ENCODE assay signal across 7 cellular contexts in genomic region chr5:98583572-98583971, GRCh38.
"Had no signal": no experiment of that assay in that cellular context is flagged by ENCODE, and none has a peak within 500 bp of the region (broad histone marks: within the 10 kb centered on the region; RNA-seq: fewer than 3 reads in every experiment).

No MANE protein-coding gene starts in this region.

- H3K4me3 Mint-ChIP-seq: IgD-negative memory B cell had no signal

- H3K4me3 ChIP-seq: K562 had no signal

- ATAC-seq: HepG2, K562 had no signal

- H3K36me3 Mint-ChIP-seq: IgD-negative memory B cell had no signal

- H3K4me1 Mint-ChIP-seq: IgD-negative memory B cell had no signal

- H3K27ac Mint-ChIP-seq: IgD-negative memory B cell had no signal

- H3K27ac ChIP-seq: HL-60 had no signal

- DNase-seq: IMR-90, KBM-7 had no signal

- FAIRE-seq: HepG2, HTR-8/SVneo, K562 had no signal
